In genomic region chr13:59721889-59722579, GRCh38 we compare ENCODE assay signal across 20 cellular contexts.
A peak's percentile ranks its signal among the peaks of the same experiment; 100 is the strongest.
DNase-seq lines count a peak whose midpoint lies in the region; ATAC-seq and TF ChIP-seq lines count a peak whose summit lies in the region.
"Had no signal": no experiment of that assay in that cellular context is flagged by ENCODE, and none has a peak within 500 bp of the region (broad histone marks: within the 10 kb centered on the region; RNA-seq: fewer than 3 reads in every experiment).

No MANE protein-coding gene starts in this region.

- no peaks in the 10 kb centered on the region for H3K9me3 Mint-ChIP-seq in activated CD4-positive, alpha-beta T cell treated with anti-CD3 and anti-CD28 coated beads, Interleukin-2, amount 10 ng/mL, durations not matched to agents 24 days and 14 days
- no peaks in the 10 kb centered on the region for H3K9me3 Mint-ChIP-seq in stimulated activated effector memory CD8-positive, alpha-beta T cell treated with anti-CD3 and anti-CD28 coated beads, Interleukin-12 subunit alpha, Interleukin-12 subunit beta, amount 100 ng/mL, for 72 hours

- H3K27me3 Mint-ChIP-seq in activated CD4-positive, alpha-beta T cell treated with anti-CD3 and anti-CD28 coated beads, Interleukin-2, amount 10 ng/mL, durations not matched to agents 24 days and 14 days = no peaks in the 10 kb centered on the region

- in situ Hi-C loops in astrocyte of the spinal cord (cut with HindIII; ENCODE audit: low sequenced_read_pairs) = no loop called here

- H3K4me3 ChIP-seq in astrocyte of the spinal cord (ENCODE audit: low read depth, low read length) = no peak overlapping the region
- H3K4me3 ChIP-seq: Peyer's patch, SJCRH30 had no signal

- intact Hi-C loops in activated CD4-positive, alpha-beta T cell treated with anti-CD3 and anti-CD28 coated beads, Interleukin-2, amount 10 ng/mL, durations not matched to agents 24 days and 14 days (cut with micrococcal nuclease) = no loop called here

- no peaks in the 10 kb centered on the region for H3K36me3 Mint-ChIP-seq in activated CD4-positive, alpha-beta T cell treated with anti-CD3 and anti-CD28 coated beads, Interleukin-2, amount 10 ng/mL, durations not matched to agents 24 days and 14 days (ENCODE audit: low read depth)
- H3K36me3 Mint-ChIP-seq in stimulated activated effector memory CD8-positive, alpha-beta T cell treated with anti-CD3 and anti-CD28 coated beads, Interleukin-12 subunit alpha, Interleukin-12 subunit beta, amount 100 ng/mL, for 72 hours = no peaks in the 10 kb centered on the region

- no peak for TF ChIP-seq CTCF in astrocyte of the spinal cord (IDR thresholded peaks at IDR 0.05; ENCODE audit: low read depth, low read length)

- H3K27ac Mint-ChIP-seq in activated CD4-positive, alpha-beta T cell treated with anti-CD3 and anti-CD28 coated beads, Interleukin-2, amount 10 ng/mL, durations not matched to agents 24 days and 14 days = peak overlapping the region; percentile 5
- no peak overlapping the region for H3K27ac Mint-ChIP-seq in stimulated activated effector memory CD8-positive, alpha-beta T cell treated with anti-CD3 and anti-CD28 coated beads, Interleukin-12 subunit alpha, Interleukin-12 subunit beta, amount 100 ng/mL, for 72 hours

- ATAC-seq in GM18868 (IDR thresholded peaks at IDR 0.05; ENCODE audit: unreplicated experiment) (peak; percentile 10), GM21529 (IDR thresholded peaks at IDR 0.05; ENCODE audit: unreplicated experiment) (no peak)
- ATAC-seq in stimulated activated effector memory CD8-positive, alpha-beta T cell treated with anti-CD3 and anti-CD28 coated beads, Interleukin-12 subunit alpha, Interleukin-12 subunit beta, amount 100 ng/mL, for 72 hours = peak; percentile 8
- ATAC-seq: HepG2 had no signal

- no peak for DNase-seq in activated CD4-positive, alpha-beta T cell treated with anti-CD3 and anti-CD28 coated beads, Interleukin-2, amount 10 ng/mL, durations not matched to agents 24 days and 14 days
- DNase-seq in activated CD4-positive, alpha-beta T cell treated with anti-CD3 and anti-CD28 coated beads for 48 hours = no peak
- peak; percentile 56 for DNase-seq in astrocyte of the spinal cord (ENCODE audit: low read depth, low spot score)
- no peak for DNase-seq in stimulated activated effector memory CD8-positive, alpha-beta T cell treated with anti-CD3 and anti-CD28 coated beads, Interleukin-12 subunit alpha, Interleukin-12 subunit beta, amount 100 ng/mL, for 72 hours (ENCODE audit: low spot score in 2 of 2)
- DNase-seq in stimulated activated CD4-positive, alpha-beta T cell treated with anti-CD3 and anti-CD28 coated beads, Interleukin-12 subunit alpha, Interleukin-12 subunit beta, amount 100 ng/mL, for 4 hours = no peak
- DNase-seq: 8988T, DMS53, EL, GF-D8, H7, NCI-H1105, NCI-H146, NCI-H2029, NCI-H524 treated with DMSO at 0.1 percent for 48 hours, NCI-H82, Peyer's patch, SJCRH30 had no signal

- no peak overlapping the region for H3K4me3 Mint-ChIP-seq in activated CD4-positive, alpha-beta T cell treated with anti-CD3 and anti-CD28 coated beads, Interleukin-2, amount 10 ng/mL, durations not matched to agents 24 days and 14 days
- no peak overlapping the region for H3K4me3 Mint-ChIP-seq in stimulated activated effector memory CD8-positive, alpha-beta T cell treated with anti-CD3 and anti-CD28 coated beads, Interleukin-12 subunit alpha, Interleukin-12 subunit beta, amount 100 ng/mL, for 72 hours

- H3K4me1 Mint-ChIP-seq in activated CD4-positive, alpha-beta T cell treated with anti-CD3 and anti-CD28 coated beads, Interleukin-2, amount 10 ng/mL, durations not matched to agents 24 days and 14 days = peaks cover 8% of the 10 kb centered on the region
- no peaks in the 10 kb centered on the region for H3K4me1 Mint-ChIP-seq in stimulated activated effector memory CD8-positive, alpha-beta T cell treated with anti-CD3 and anti-CD28 coated beads, Interleukin-12 subunit alpha, Interleukin-12 subunit beta, amount 100 ng/mL, for 72 hours
